ENCODE assay signal across 35 cellular contexts in genomic region chr22:25786165-25786564, GRCh38.
"Had no signal": no experiment of that assay in that cellular context is flagged by ENCODE, and none has a peak within 500 bp of the region (broad histone marks: within the 10 kb centered on the region; RNA-seq: fewer than 3 reads in every experiment).

No MANE protein-coding gene starts in this region.

- H3K27me3 ChIP-seq: adrenal gland, ascending aorta, body of pancreas, brain microvascular endothelial cell, breast epithelium, cardiac muscle cell, colonic mucosa had no signal

- H3K36me3 ChIP-seq: adrenal gland, brain microvascular endothelial cell, breast epithelium, colonic mucosa had no signal

- DNase-seq: activated effector memory CD4-positive, alpha-beta T cell treated with anti-CD3 and anti-CD28 coated beads, Interleukin-2, amount 50 U/mL, for 16 hours; activated effector memory CD4-positive, alpha-beta T cell treated with Interleukin-2 at 50 U/mL for 16 hours; activated gamma-delta T cell; activated gamma-delta T cell treated with Interleukin-2 at 50 U/mL for 16 hours; activated naive CD4-positive, alpha-beta T cell; activated naive CD4-positive, alpha-beta T cell treated with anti-CD3 and anti-CD28 coated beads for 36 hours; activated naive CD4-positive, alpha-beta T cell treated with anti-CD3 and anti-CD28 coated beads, Interleukin-2, amount 10 ng/mL, durations not matched to agents 7 days and 5 days; activated naive CD4-positive, alpha-beta T cell treated with anti-CD3 and anti-CD28 coated beads, Interleukin-2, amount 50 U/mL, for 16 hours; activated naive CD4-positive, alpha-beta T cell treated with Interleukin-2 at 50 U/mL for 16 hours; activated naive CD8-positive, alpha-beta T cell treated with anti-CD3 and anti-CD28 coated beads for 36 hours; activated naive CD8-positive, alpha-beta T cell treated with anti-CD3 and anti-CD28 coated beads, Interleukin-2, amount 10 ng/mL, durations not matched to agents 7 days and 5 days; activated naive CD8-positive, alpha-beta T cell treated with anti-CD3 and anti-CD28 coated beads, Interleukin-2, amount 50 U/mL, for 24 hours; activated T-cell treated with anti-CD3 and anti-CD28 coated beads, Interleukin-2, amount 50 U/mL, for 4 hours; activated T-cell treated with anti-CD3 and anti-CD28 coated beads, Interleukin-2, amount 50 U/mL, for 48 hours; activated T-cell treated with anti-CD3 and anti-CD28 coated beads, Interleukin-2, amount 50 U/mL, for 72 hours; adrenal gland; amniotic stem cell; amygdala; anterior cingulate cortex; aorta; body of pancreas; brain microvascular endothelial cell; central memory CD4-positive, alpha-beta T cell; cerebellar nuclear complex; colonic mucosa had no signal

- H3K36me3 Mint-ChIP-seq: activated naive CD4-positive, alpha-beta T cell treated with anti-CD3 and anti-CD28 coated beads, Interleukin-2, amount 10 ng/mL, durations not matched to agents 7 days and 5 days; activated naive CD4-positive, alpha-beta T cell treated with anti-CD3 and anti-CD28 coated beads, Interleukin-2, amount 50 U/mL, for 24 hours; activated naive CD4-positive, alpha-beta T cell treated with anti-CD3 and anti-CD28 coated beads, Interleukin-2, amount 50 U/mL, for 72 hours; activated naive CD8-positive, alpha-beta T cell; activated naive CD8-positive, alpha-beta T cell treated with anti-CD3 and anti-CD28 coated beads for 36 hours; activated naive CD8-positive, alpha-beta T cell treated with anti-CD3 and anti-CD28 coated beads, Interleukin-2, amount 10 ng/mL, durations not matched to agents 7 days and 5 days had no signal

- H3K4me3 Mint-ChIP-seq: activated naive CD4-positive, alpha-beta T cell treated with anti-CD3 and anti-CD28 coated beads for 36 hours; activated naive CD4-positive, alpha-beta T cell treated with anti-CD3 and anti-CD28 coated beads, Interleukin-2, amount 10 ng/mL, durations not matched to agents 7 days and 5 days; activated naive CD4-positive, alpha-beta T cell treated with anti-CD3 and anti-CD28 coated beads, Interleukin-2, amount 50 U/mL, for 24 hours; activated naive CD8-positive, alpha-beta T cell; activated naive CD8-positive, alpha-beta T cell treated with anti-CD3 and anti-CD28 coated beads for 36 hours; activated naive CD8-positive, alpha-beta T cell treated with anti-CD3 and anti-CD28 coated beads, Interleukin-2, amount 10 ng/mL, durations not matched to agents 7 days and 5 days; activated naive CD8-positive, alpha-beta T cell treated with anti-CD3 and anti-CD28 coated beads, Interleukin-2, amount 50 U/mL, for 24 hours; activated T-cell treated with anti-CD3 and anti-CD28 coated beads, Interleukin-2, amount 50 U/mL, for 4 hours; activated T-cell treated with anti-CD3 and anti-CD28 coated beads, Interleukin-2, amount 50 U/mL, for 72 hours; activated T-helper 1 cell treated with anti-CD3 and anti-CD28 coated beads, Interleukin-12 subunit alpha, Interleukin-12 subunit beta, Interleukin-2, Interleukin-4 antibody, amounts not matched to agents 30 ng/mL and 10 ng/mL and 1 ng/mL, durations not matched to agents 14 hours and 24 hours and 36 hours; activated T-helper 17 cell treated with anti-CD3 and anti-CD28 coated beads, Interleukin-2, amount 50 U/mL, for 72 hours; central memory CD8-positive, alpha-beta T cell had no signal

- H3K4me1 Mint-ChIP-seq: activated naive CD4-positive, alpha-beta T cell treated with anti-CD3 and anti-CD28 coated beads, Interleukin-2, amount 10 ng/mL, durations not matched to agents 7 days and 5 days; activated naive CD4-positive, alpha-beta T cell treated with anti-CD3 and anti-CD28 coated beads, Interleukin-2, amount 50 U/mL, for 24 hours; activated naive CD8-positive, alpha-beta T cell treated with anti-CD3 and anti-CD28 coated beads for 36 hours; activated naive CD8-positive, alpha-beta T cell treated with anti-CD3 and anti-CD28 coated beads, Interleukin-2, amount 50 U/mL, for 24 hours; activated T-helper 17 cell treated with anti-CD3 and anti-CD28 coated beads, Interleukin-2, amount 50 U/mL, for 72 hours; central memory CD8-positive, alpha-beta T cell had no signal

- H3K27ac ChIP-seq: adrenal gland, ascending aorta, body of pancreas, brain microvascular endothelial cell, breast epithelium, cardiac muscle cell, colonic mucosa had no signal

- ATAC-seq: activated naive CD4-positive, alpha-beta T cell treated with anti-CD3 and anti-CD28 coated beads, Interleukin-2, amount 50 U/mL, for 72 hours; activated naive CD8-positive, alpha-beta T cell treated with anti-CD3 and anti-CD28 coated beads, Interleukin-2, amount 50 U/mL, for 24 hours; activated T-cell treated with anti-CD3 and anti-CD28 coated beads, Interleukin-2, amount 50 U/mL, for 4 hours; activated T-cell treated with anti-CD3 and anti-CD28 coated beads, Interleukin-2, amount 50 U/mL, for 72 hours; activated T-helper 17 cell treated with anti-CD3 and anti-CD28 coated beads, Interleukin-2, amount 50 U/mL, for 72 hours; body of pancreas had no signal

- H3K9me3 ChIP-seq: adrenal gland, ascending aorta, body of pancreas, breast epithelium, colonic mucosa had no signal

- H3K4me3 ChIP-seq: adrenal gland, ascending aorta, body of pancreas, breast epithelium, cardiac muscle cell, colonic mucosa had no signal

- H3K9me3 Mint-ChIP-seq: activated naive CD4-positive, alpha-beta T cell treated with anti-CD3 and anti-CD28 coated beads for 36 hours; activated naive CD4-positive, alpha-beta T cell treated with anti-CD3 and anti-CD28 coated beads, Interleukin-2, amount 10 ng/mL, durations not matched to agents 7 days and 5 days; activated naive CD4-positive, alpha-beta T cell treated with anti-CD3 and anti-CD28 coated beads, Interleukin-2, amount 50 U/mL, for 24 hours; activated naive CD4-positive, alpha-beta T cell treated with anti-CD3 and anti-CD28 coated beads, Interleukin-2, amount 50 U/mL, for 72 hours; activated naive CD8-positive, alpha-beta T cell treated with anti-CD3 and anti-CD28 coated beads for 36 hours; activated naive CD8-positive, alpha-beta T cell treated with anti-CD3 and anti-CD28 coated beads, Interleukin-2, amount 10 ng/mL, durations not matched to agents 7 days and 5 days; activated naive CD8-positive, alpha-beta T cell treated with anti-CD3 and anti-CD28 coated beads, Interleukin-2, amount 50 U/mL, for 24 hours; activated T-cell treated with anti-CD3 and anti-CD28 coated beads, Interleukin-2, amount 50 U/mL, for 4 hours; activated T-cell treated with anti-CD3 and anti-CD28 coated beads, Interleukin-2, amount 50 U/mL, for 72 hours; activated T-helper 1 cell treated with anti-CD3 and anti-CD28 coated beads, Interleukin-12 subunit alpha, Interleukin-12 subunit beta, Interleukin-2, Interleukin-4 antibody, amounts not matched to agents 30 ng/mL and 10 ng/mL and 1 ng/mL, durations not matched to agents 14 hours and 24 hours and 36 hours; activated T-helper 17 cell treated with anti-CD3 and anti-CD28 coated beads, Interleukin-2, amount 50 U/mL, for 72 hours; activated T-helper 2 cell treated with anti-CD3 and anti-CD28 coated beads, Interferon-gamma antibody, Interleukin-2, Interleukin-4, amounts not matched to agents 10 μg/mL and 5 μg/mL and 100 μg/mL, durations not matched to agents 14 hours and 24 hours and 36 hours; central memory CD8-positive, alpha-beta T cell had no signal

- H3K27ac Mint-ChIP-seq: activated naive CD4-positive, alpha-beta T cell treated with anti-CD3 and anti-CD28 coated beads for 36 hours; activated naive CD4-positive, alpha-beta T cell treated with anti-CD3 and anti-CD28 coated beads, Interleukin-2, amount 10 ng/mL, durations not matched to agents 7 days and 5 days; activated naive CD4-positive, alpha-beta T cell treated with anti-CD3 and anti-CD28 coated beads, Interleukin-2, amount 50 U/mL, for 24 hours; activated naive CD4-positive, alpha-beta T cell treated with anti-CD3 and anti-CD28 coated beads, Interleukin-2, amount 50 U/mL, for 72 hours; activated naive CD8-positive, alpha-beta T cell; activated naive CD8-positive, alpha-beta T cell treated with anti-CD3 and anti-CD28 coated beads for 36 hours; activated naive CD8-positive, alpha-beta T cell treated with anti-CD3 and anti-CD28 coated beads, Interleukin-2, amount 10 ng/mL, durations not matched to agents 7 days and 5 days; activated naive CD8-positive, alpha-beta T cell treated with anti-CD3 and anti-CD28 coated beads, Interleukin-2, amount 50 U/mL, for 24 hours; activated T-cell treated with anti-CD3 and anti-CD28 coated beads, Interleukin-2, amount 50 U/mL, for 72 hours; activated T-helper 1 cell treated with anti-CD3 and anti-CD28 coated beads, Interleukin-12 subunit alpha, Interleukin-12 subunit beta, Interleukin-2, Interleukin-4 antibody, amounts not matched to agents 30 ng/mL and 10 ng/mL and 1 ng/mL, durations not matched to agents 14 hours and 24 hours and 36 hours; activated T-helper 17 cell treated with anti-CD3 and anti-CD28 coated beads, Interleukin-2, amount 50 U/mL, for 72 hours; activated T-helper 2 cell treated with anti-CD3 and anti-CD28 coated beads, Interferon-gamma antibody, Interleukin-2, Interleukin-4, amounts not matched to agents 10 μg/mL and 5 μg/mL and 100 μg/mL, durations not matched to agents 14 hours and 24 hours and 36 hours had no signal

- H3K4me1 ChIP-seq: adrenal gland, ascending aorta, body of pancreas, breast epithelium, colonic mucosa had no signal
